In genomic region chr19:31070676-31071075, GRCh38 we compare ENCODE assay signal across 20 cellular contexts.
"Had no signal": no experiment of that assay in that cellular context is flagged by ENCODE, and none has a peak within 500 bp of the region (broad histone marks: within the 10 kb centered on the region; RNA-seq: fewer than 3 reads in every experiment).

No MANE protein-coding gene starts in this region.

- H3K4me3 ChIP-seq: MG63, SJCRH30 had no signal

- DNase-seq: Karpas-422, KG1, MG63, NCI-H1092, NCI-H1105 treated with DMSO at 0.1 percent for 48 hours, NCI-H1417 treated with DMSO at 0.1 percent for 48 hours, NCI-H146, NCI-H1694 treated with DMSO at 0.1 percent for 48 hours, NCI-H1930, NCI-H2081, NCI-H2107, NCI-H2227 treated with DMSO at 0.1 percent for 48 hours, NCI-H524, NCI-H526 treated with DMSO at 0.1 percent for 48 hours, NCI-H774, SHP77, SJCRH30 had no signal

- H3K36me3 ChIP-seq: MG63, SJCRH30 had no signal

- H3K27ac ChIP-seq: RWPE1, SJCRH30 had no signal

- H3K9me3 ChIP-seq: MG63, SJCRH30 had no signal

- ATAC-seq: HepG2, Panc1 had no signal

- H3K27me3 ChIP-seq: MG63, SJCRH30 had no signal
